Comparison of ENCODE assay signal across 1 cellular context in genomic region chr7:36509962-36510361, GRCh38.
TF ChIP-seq lines count a peak whose summit lies in the region.

No MANE protein-coding gene starts in this region.

TF ChIP-seq in HCT116, 20 proteins besides CTCF, POLR2A, EP300 and RAD21 (continued from another document):
- TF ChIP-seq, protein P1, sequence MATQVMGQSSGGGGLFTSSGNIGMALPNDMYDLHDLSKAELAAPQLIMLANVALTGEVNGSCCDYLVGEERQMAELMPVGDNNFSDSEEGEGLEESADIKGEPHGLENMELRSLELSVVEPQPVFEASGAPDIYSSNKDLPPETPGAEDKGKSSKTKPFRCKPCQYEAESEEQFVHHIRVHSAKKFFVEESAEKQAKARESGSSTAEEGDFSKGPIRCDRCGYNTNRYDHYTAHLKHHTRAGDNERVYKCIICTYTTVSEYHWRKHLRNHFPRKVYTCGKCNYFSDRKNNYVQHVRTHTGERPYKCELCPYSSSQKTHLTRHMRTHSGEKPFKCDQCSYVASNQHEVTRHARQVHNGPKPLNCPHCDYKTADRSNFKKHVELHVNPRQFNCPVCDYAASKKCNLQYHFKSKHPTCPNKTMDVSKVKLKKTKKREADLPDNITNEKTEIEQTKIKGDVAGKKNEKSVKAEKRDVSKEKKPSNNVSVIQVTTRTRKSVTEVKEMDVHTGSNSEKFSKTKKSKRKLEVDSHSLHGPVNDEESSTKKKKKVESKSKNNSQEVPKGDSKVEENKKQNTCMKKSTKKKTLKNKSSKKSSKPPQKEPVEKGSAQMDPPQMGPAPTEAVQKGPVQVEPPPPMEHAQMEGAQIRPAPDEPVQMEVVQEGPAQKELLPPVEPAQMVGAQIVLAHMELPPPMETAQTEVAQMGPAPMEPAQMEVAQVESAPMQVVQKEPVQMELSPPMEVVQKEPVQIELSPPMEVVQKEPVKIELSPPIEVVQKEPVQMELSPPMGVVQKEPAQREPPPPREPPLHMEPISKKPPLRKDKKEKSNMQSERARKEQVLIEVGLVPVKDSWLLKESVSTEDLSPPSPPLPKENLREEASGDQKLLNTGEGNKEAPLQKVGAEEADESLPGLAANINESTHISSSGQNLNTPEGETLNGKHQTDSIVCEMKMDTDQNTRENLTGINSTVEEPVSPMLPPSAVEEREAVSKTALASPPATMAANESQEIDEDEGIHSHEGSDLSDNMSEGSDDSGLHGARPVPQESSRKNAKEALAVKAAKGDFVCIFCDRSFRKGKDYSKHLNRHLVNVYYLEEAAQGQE (IDR thresholded peaks at IDR 0.05; ENCODE audit: low read depth), result no peak
- TF ChIP-seq YY1 (IDR thresholded peaks at IDR 0.05; ENCODE audit: extremely low read depth, insufficient replicate concordance, low read depth, low read length) (no peak), EZH2phosphoT487 (IDR thresholded peaks at IDR 0.05; ENCODE audit: borderline replicate concordance) (no peak)
